ENCODE assay signal across 9 cellular contexts in the genomic region with DNA sequence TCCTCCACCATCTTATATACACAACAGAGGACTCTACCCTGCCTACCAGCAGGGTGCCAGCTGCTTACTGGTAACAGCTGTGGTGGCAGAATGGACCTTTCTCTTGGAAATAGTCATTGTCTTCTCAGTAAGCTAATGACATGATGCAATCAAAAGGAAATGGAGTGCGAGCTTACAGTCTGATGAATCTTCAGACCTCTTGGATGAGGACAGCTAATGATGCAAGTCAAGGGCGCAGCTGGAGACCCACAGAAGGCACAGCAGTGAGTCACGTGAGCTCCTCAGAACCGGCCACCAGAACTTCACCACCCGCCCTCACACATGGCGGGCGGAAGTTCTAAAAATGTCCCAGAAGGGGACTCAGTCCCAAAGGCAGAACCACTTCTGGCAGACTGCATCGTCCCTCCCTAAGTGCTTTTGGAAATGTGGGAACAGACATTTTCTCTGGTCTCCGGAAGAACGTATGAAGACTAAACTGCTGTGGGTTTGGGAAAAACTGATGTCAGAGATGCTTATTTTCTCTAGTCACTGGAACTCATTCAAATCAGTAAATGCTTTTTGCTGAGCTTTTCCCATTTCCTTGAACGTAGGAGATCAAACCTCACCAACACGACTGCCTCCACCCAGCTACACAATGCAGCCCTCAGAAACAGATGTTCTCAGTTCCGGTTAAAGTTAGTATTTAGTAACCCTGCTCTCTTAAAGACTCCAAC.
A peak's percentile ranks its signal among the peaks of the same experiment; 100 is the strongest.
DNase-seq lines count a peak whose midpoint lies in the region; ATAC-seq, FAIRE-seq and TF ChIP-seq lines count a peak whose summit lies in the region.
"Had no signal": no experiment of that assay in that cellular context is flagged by ENCODE, and none has a peak within 500 bp of the region (broad histone marks: within the 10 kb centered on the region; RNA-seq: fewer than 3 reads in every experiment).

No MANE protein-coding gene starts in this region.

- H3K4me3 ChIP-seq in esophagus muscularis mucosa, result peak overlapping the region in 3 of 4 donors; percentile 8 to 31 (median 17)
- no peak overlapping the region for H3K4me3 ChIP-seq in pancreas
- H3K4me3 ChIP-seq in smooth muscle cell, result no peak overlapping the region

- no peak overlapping the region for H2AFZ ChIP-seq in smooth muscle cell (ENCODE audit: low read depth)

- WGBS in esophagus muscularis mucosa, result 59% methylated on average over 13 of the region's 13 CpGs
- 71 to 82% methylated on average over 13 of the region's 13 CpGs for WGBS in pancreas, 2 donors
- WGBS in smooth muscle cell (ENCODE audit: low lambda C conversion rate), result 74% methylated on average over 13 of the region's 13 CpGs

- ATAC-seq in pancreas (peak in 3 of 4 donors; percentile 58 to 77 (median 65)), HG02885 (IDR thresholded peaks at IDR 0.05; ENCODE audit: poor library complexity, unreplicated experiment) (no peak)

- H3K9me3 ChIP-seq in esophagus muscularis mucosa (no peaks in the 10 kb centered on the region), pancreas (no peaks in the 10 kb centered on the region), smooth muscle cell (replicated peaks; ENCODE audit: low read depth) (no peaks in the 10 kb centered on the region)

- no peaks in the 10 kb centered on the region for H3K27me3 ChIP-seq in esophagus muscularis mucosa
- H3K27me3 ChIP-seq in pancreas, result no peaks in the 10 kb centered on the region
- no peaks in the 10 kb centered on the region for H3K27me3 ChIP-seq in smooth muscle cell (ENCODE audit: low read depth)

- peak overlapping the region; percentile 22 to 65 (median 44) for H3K27ac ChIP-seq in esophagus muscularis mucosa (replicated peaks in 1 of 4)
- peak overlapping the region in 2 of 4 donors; percentile 18 to 36 for H3K27ac ChIP-seq in pancreas
- H3K27ac ChIP-seq in smooth muscle cell (ENCODE audit: low read depth), result no peak overlapping the region
- H3K27ac ChIP-seq: KMS-11 had no signal

- no peaks in the 10 kb centered on the region for H4K20me1 ChIP-seq in smooth muscle cell (ENCODE audit: low read depth)

- intact Hi-C loops in esophagus muscularis mucosa (cut with DNase I), result no loop called here
- intact Hi-C loops in pancreas (cut with DNase I), result no loop called here

- no peak for TF ChIP-seq EP300 in esophagus muscularis mucosa (IDR thresholded peaks at IDR 0.05)

- H3F3A ChIP-seq in smooth muscle cell (ENCODE audit: low read depth), result no peaks in the 10 kb centered on the region

- H3K4me2 ChIP-seq in smooth muscle cell, result no peak overlapping the region
- H3K4me2 ChIP-seq: KMS-11 had no signal

- DNase-seq in GM04503 (ENCODE audit: low read depth), result peak; percentile 94
- DNase-seq in OCI-M1 (lab: John Stamatoyannopoulos, UW), result peak; percentile 78
- no peak for DNase-seq in esophagus muscularis mucosa (ENCODE audit: extremely low spot score)
- peak in 3 of 6 donors; percentile 16 to 25 (median 17) for DNase-seq in pancreas
- DNase-seq in smooth muscle cell (lab: John Stamatoyannopoulos, UW; ENCODE audit: unreplicated experiment), result no peak
- no peak for DNase-seq in NCI-H1105 treated with DMSO at 0.1 percent for 48 hours (lab: John Stamatoyannopoulos, UW)
- no peak for DNase-seq in NCI-H524 (lab: John Stamatoyannopoulos, UW)

- TF ChIP-seq CTCF in esophagus muscularis mucosa (IDR thresholded peaks at IDR 0.05), result no peak
- no peak for TF ChIP-seq CTCF in pancreas (IDR thresholded peaks at IDR 0.05)
- no peak for TF ChIP-seq CTCF in smooth muscle cell (IDR thresholded peaks at IDR 0.05; ENCODE audit: borderline replicate concordance, insufficient read depth, poor library complexity, severe bottlenecking)

- no peak overlapping the region for H3K9ac ChIP-seq in smooth muscle cell (ENCODE audit: low read depth)
- H3K9ac ChIP-seq: KMS-11 had no signal

- TF ChIP-seq POLR2A in esophagus muscularis mucosa (IDR thresholded peaks at IDR 0.05; ENCODE audit: low read depth), result no peak

- no peaks in the 10 kb centered on the region for H3K79me2 ChIP-seq in smooth muscle cell (ENCODE audit: low read depth)

- no peak for FAIRE-seq in pancreas (lab: Jason Lieb, UNC)

- H3K36me3 ChIP-seq in esophagus muscularis mucosa, result no peaks in the 10 kb centered on the region
- H3K36me3 ChIP-seq in pancreas, result no peaks in the 10 kb centered on the region
- H3K36me3 ChIP-seq in smooth muscle cell (ENCODE audit: low read depth), result no peaks in the 10 kb centered on the region

- H3K4me1 ChIP-seq in esophagus muscularis mucosa, result peaks cover 12 to 24% (median 14%) of the 10 kb centered on the region in 4 donors
- no peaks in the 10 kb centered on the region for H3K4me1 ChIP-seq in pancreas
- peaks cover 3% of the 10 kb centered on the region for H3K4me1 ChIP-seq in smooth muscle cell (ENCODE audit: low read depth)

Comparison
In these comparisons a context has a peak if more than half of its experiments do, and no peak if none do; other contexts are left out.
1. DNase-seq: peak in GM04503 (single experiment) and OCI-M1 (single experiment); none in esophagus muscularis mucosa (single experiment), smooth muscle cell (single experiment), NCI-H1105 treated with DMSO at 0.1 percent for 48 hours (single experiment) and NCI-H524 (0 of 2).
2. H3K4me3 ChIP-seq: peak in esophagus muscularis mucosa (3 of 4); none in pancreas (0 of 4) and smooth muscle cell (single experiment).